ENCODE assay signal across 8 cellular contexts in the genomic region with DNA sequence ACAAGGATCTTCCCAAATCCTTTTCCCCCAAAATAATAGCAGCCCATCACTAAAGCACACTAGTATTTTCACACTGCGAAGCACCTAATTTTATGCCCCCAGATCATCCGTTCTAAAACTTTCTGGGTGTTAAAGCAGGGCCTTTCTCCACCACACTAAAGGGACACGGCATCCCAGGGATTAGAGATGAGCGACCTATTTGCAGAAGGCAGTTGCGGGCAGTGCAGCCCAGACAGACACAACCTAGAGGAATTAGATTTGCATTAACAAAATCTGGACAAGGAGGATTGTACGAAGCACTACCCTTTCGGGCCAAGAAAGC. TPM values are rescaled to one million over a fixed set of nuclear protein-coding genes. Genes with fewer than 3 reads are reported as not detected.
DNase-seq lines count a peak whose midpoint lies in the region; ATAC-seq, FAIRE-seq and TF ChIP-seq lines count a peak whose summit lies in the region.

No MANE protein-coding gene starts in this region.

- H3K4me1 ChIP-seq in astrocyte (ENCODE audit: insufficient read depth, low read length) (peaks cover 4% of the 10 kb centered on the region), liver (ENCODE audit: control insufficient read depth in 4 of 4, insufficient read depth in 4 of 4, low read length in 3 of 4) (peaks cover 0 to 17% (median 15%) of the 10 kb centered on the region in 4 donors), thoracic aorta (ENCODE audit: control insufficient read depth in 1 of 2, low read depth in 2 of 2) (peaks cover 15 to 19% of the 10 kb centered on the region in 2 donors)

- no peaks in the 10 kb centered on the region for H4K20me1 ChIP-seq in astrocyte (ENCODE audit: insufficient read depth, low read length)

- H3K4me1 Mint-ChIP-seq in activated CD4-positive, alpha-beta T cell treated with anti-CD3 and anti-CD28 coated beads, Interleukin-2, amount 10 ng/mL, durations not matched to agents 7 days and 5 days: peaks cover 18% of the 10 kb centered on the region
- H3K4me1 Mint-ChIP-seq in astrocyte (ENCODE audit: low read depth, unreplicated experiment): peaks cover 2% of the 10 kb centered on the region

- TF ChIP-seq CTCF in astrocyte (IDR thresholded peaks at IDR 0.05; ENCODE audit: insufficient read depth, low read depth, low read length) (no peak), liver (IDR thresholded peaks at IDR 0.05; ENCODE audit: low read depth, low read length, missing input control) (no peak), thoracic aorta (IDR thresholded peaks at IDR 0.05) (no peak)

- POLR2A ChIA-PET in activated CD4-positive, alpha-beta T cell treated with anti-CD3 and anti-CD28 coated beads, Interleukin-2, amount 10 ng/mL, durations not matched to agents 7 days and 5 days (lab: Charles Lee): interaction anchor here (0.6 kb wide), 1 partner anchor 14 kb away, joined by 3 read pairs; no protein-coding TSS in a partner anchor

- peak overlapping the region; percentile 98 for H3K27ac Mint-ChIP-seq in activated CD4-positive, alpha-beta T cell treated with anti-CD3 and anti-CD28 coated beads, Interleukin-2, amount 10 ng/mL, durations not matched to agents 7 days and 5 days
- peak overlapping the region; percentile 77 for H3K27ac Mint-ChIP-seq in astrocyte (ENCODE audit: unreplicated experiment)

- H3K9ac ChIP-seq in astrocyte (ENCODE audit: low read length): peak overlapping the region; percentile 85
- H3K9ac ChIP-seq in liver (ENCODE audit: low read depth in 1 of 2, low read length in 2 of 2): peak overlapping the region; percentile 89 to 97

- H3K4me3 Mint-ChIP-seq in activated CD4-positive, alpha-beta T cell treated with anti-CD3 and anti-CD28 coated beads, Interleukin-2, amount 10 ng/mL, durations not matched to agents 7 days and 5 days: peak overlapping the region; percentile 90
- peak overlapping the region; percentile 97 for H3K4me3 Mint-ChIP-seq in astrocyte (ENCODE audit: unreplicated experiment)

- FAIRE-seq in astrocyte (lab: Jason Lieb, UNC): no peak

- H3K27ac ChIP-seq in astrocyte (ENCODE audit: low read depth, low read length) (peak overlapping the region; percentile 78), liver (ENCODE audit: low read depth in 1 of 2, low read length in 2 of 2) (peak overlapping the region; percentile 92 to 95), thoracic aorta (peak overlapping the region; percentile 66 to 72)

- H3K4me3 ChIP-seq in astrocyte (ENCODE audit: insufficient read depth, low read depth, low read length): peak overlapping the region; percentile 98
- peak overlapping the region; percentile 72 to 99 (median 98) for H3K4me3 ChIP-seq in liver (ENCODE audit: low read depth in 1 of 3, low read length in 3 of 3)
- peak overlapping the region; percentile 87 for H3K4me3 ChIP-seq in thoracic aorta

- no peak for TF ChIP-seq RAD21 in liver (IDR thresholded peaks at IDR 0.05)

- CTCF ChIA-PET in activated CD4-positive, alpha-beta T cell treated with anti-CD3 and anti-CD28 coated beads, Interleukin-2, amount 10 ng/mL, durations not matched to agents 7 days and 5 days (lab: Charles Lee): interaction anchor here (0.7 to 3.9 kb wide), 20 partner anchors 9 to 557 kb away, joined by 3 to 37 read pairs (median 5); partner anchors contain the start of genes ANKAR, ASNSD1, ORMDL1 and PMS1

- WGBS in liver: under 1% methylated on average over 7 of the region's 7 CpGs

- H3K27me3 ChIP-seq in astrocyte (ENCODE audit: insufficient read depth, low read length) (no peaks in the 10 kb centered on the region), liver (ENCODE audit: control insufficient read depth in 4 of 4, insufficient read depth in 4 of 4, low read length in 3 of 4) (no peaks in the 10 kb centered on the region), thoracic aorta (replicated peaks; ENCODE audit: insufficient read depth) (no peaks in the 10 kb centered on the region)

- ATAC-seq in thoracic aorta (ENCODE audit: insufficient number of reproducible peaks, low FRiP score, low read depth): peak; percentile 39
- no peak for ATAC-seq in HG02884 (IDR thresholded peaks at IDR 0.05; ENCODE audit: unreplicated experiment)

- H3K36me3 Mint-ChIP-seq in activated CD4-positive, alpha-beta T cell treated with anti-CD3 and anti-CD28 coated beads, Interleukin-2, amount 10 ng/mL, durations not matched to agents 7 days and 5 days (ENCODE audit: low read depth): peaks cover 16% of the 10 kb centered on the region
- H3K36me3 Mint-ChIP-seq in astrocyte (ENCODE audit: low read depth, unreplicated experiment): peaks cover 3% of the 10 kb centered on the region

- peaks cover 6% of the 10 kb centered on the region for H3K36me3 ChIP-seq in astrocyte (ENCODE audit: insufficient read depth, low read length)
- H3K36me3 ChIP-seq in liver (ENCODE audit: control insufficient read depth in 4 of 4, insufficient read depth in 3 of 4, low read depth in 1 of 4, low read length in 3 of 4): peaks cover 0 to 8% (median 0%) of the 10 kb centered on the region in 4 donors
- H3K36me3 ChIP-seq in thoracic aorta: no peaks in the 10 kb centered on the region

- peak overlapping the region; percentile 97 for H3K4me2 ChIP-seq in astrocyte (ENCODE audit: low read length)

- DNase-seq in activated CD4-positive, alpha-beta T cell treated with anti-CD3 and anti-CD28 coated beads, Interleukin-2, amount 10 ng/mL, durations not matched to agents 7 days and 5 days: no peak
- no peak for DNase-seq in activated CD4-positive, alpha-beta T cell treated with anti-CD3 and anti-CD28 coated beads for 4 hours
- no peak for DNase-seq in astrocyte (ENCODE audit: low read depth)
- DNase-seq in thoracic aorta (ENCODE audit: low spot score): no peak
- DNase-seq in SW 1271 (lab: John Stamatoyannopoulos, UW): no peak
- DNase-seq in NCI-H1930 (lab: John Stamatoyannopoulos, UW): no peak

- no peaks in the 10 kb centered on the region for H3K9me3 ChIP-seq in astrocyte (ENCODE audit: insufficient read depth, low read depth, low read length)
- H3K9me3 ChIP-seq in liver (ENCODE audit: control insufficient read depth in 4 of 4, low read length in 3 of 4): no peaks in the 10 kb centered on the region
- no peaks in the 10 kb centered on the region for H3K9me3 ChIP-seq in thoracic aorta

- H3K27me3 Mint-ChIP-seq in activated CD4-positive, alpha-beta T cell treated with anti-CD3 and anti-CD28 coated beads, Interleukin-2, amount 10 ng/mL, durations not matched to agents 7 days and 5 days: no peaks in the 10 kb centered on the region
- no peaks in the 10 kb centered on the region for H3K27me3 Mint-ChIP-seq in astrocyte (ENCODE audit: low read depth, unreplicated experiment)

- no peaks in the 10 kb centered on the region for H3K9me3 Mint-ChIP-seq in activated CD4-positive, alpha-beta T cell treated with anti-CD3 and anti-CD28 coated beads, Interleukin-2, amount 10 ng/mL, durations not matched to agents 7 days and 5 days
- H3K9me3 Mint-ChIP-seq in astrocyte (ENCODE audit: unreplicated experiment): no peaks in the 10 kb centered on the region

- H3K79me2 ChIP-seq in astrocyte (ENCODE audit: insufficient read depth, low read length): no peaks in the 10 kb centered on the region

- H2AFZ ChIP-seq in astrocyte (ENCODE audit: low read depth, low read length): peak overlapping the region; percentile 99

TF ChIP-seq in liver, 16 proteins besides CTCF, POLR2A, EP300 and RAD21 (continues in another document):
- TF ChIP-seq SP1 (IDR thresholded peaks at IDR 0.05) (no peak), HNF4G (IDR thresholded peaks at IDR 0.05) (no peak), RXRA (IDR thresholded peaks at IDR 0.05) (no peak), ZBTB33 (IDR thresholded peaks at IDR 0.05) (no peak), GABPA (IDR thresholded peaks at IDR 0.05 in 1 of 2, conservative IDR thresholded peaks at IDR 0.05 in 1 of 2) (no peak)

RNA-seq across cellular contexts. Expression of gene OSGEPL1, which starts 0.4 kb away (rescaled TPM):
- 1 to 10 TPM; 7.7 to 7.8 TPM for total RNA-seq in activated CD4-positive, alpha-beta T cell treated with anti-CD3 and anti-CD28 coated beads, Interleukin-2, amount 10 ng/mL, durations not matched to agents 7 days and 5 days
- total RNA-seq in astrocyte: 3.0 and 4.1 TPM in 2 replicates
- total RNA-seq in liver: 1 to 10 TPM; 5.4 to 5.6 TPM
- polyA plus RNA-seq in liver: 1 to 10 TPM; 2.9 to 5.3 TPM
- total RNA-seq in thoracic aorta: 1 to 10 TPM; 1.9 to 5.7 TPM

RNA-seq across cellular contexts. Expression of gene ORMDL1, which starts 21.9 kb away (rescaled TPM):
- total RNA-seq in activated CD4-positive, alpha-beta T cell treated with anti-CD3 and anti-CD28 coated beads, Interleukin-2, amount 10 ng/mL, durations not matched to agents 7 days and 5 days: 10 to 100 TPM; 65.6 to 81.1 TPM
- total RNA-seq in astrocyte: 47.5 and 49.3 TPM in 2 replicates
- 10 to 100 TPM; 24.0 to 44.4 TPM for total RNA-seq in liver
- 10 to 100 TPM; 22.1 to 64.9 TPM for polyA plus RNA-seq in liver
- 10 to 100 TPM; 94.0 to 95.0 TPM for total RNA-seq in thoracic aorta

RNA-seq across cellular contexts. Expression of gene PMS1, which starts 22.1 kb away (rescaled TPM):
- total RNA-seq in activated CD4-positive, alpha-beta T cell treated with anti-CD3 and anti-CD28 coated beads, Interleukin-2, amount 10 ng/mL, durations not matched to agents 7 days and 5 days: 10 to 100 TPM; 26.7 to 35.0 TPM
- total RNA-seq in astrocyte (17.9 and 27.5 TPM in 2 replicates), liver (10 to 100 TPM in 1 of 2 donors, 1 to 10 TPM in 1; 9.8 to 19.2 TPM), thoracic aorta (10 to 100 TPM in 1 of 2 donors, 1 to 10 TPM in 1; 7.6 to 27.6 TPM)
- 1 to 10 TPM; 3.0 to 7.6 TPM for polyA plus RNA-seq in liver
